In genomic region chr7:112654322-112655216, GRCh38 we compare ENCODE assay signal across 27 cellular contexts.
DNase-seq lines count a peak whose midpoint lies in the region; ATAC-seq and TF ChIP-seq lines count a peak whose summit lies in the region.
"Had no signal": no experiment of that assay in that cellular context is flagged by ENCODE, and none has a peak within 500 bp of the region (broad histone marks: within the 10 kb centered on the region; RNA-seq: fewer than 3 reads in every experiment).

No MANE protein-coding gene starts in this region.

- H4K20me1 ChIP-seq in PC-3 (ENCODE audit: low read length): no peaks in the 10 kb centered on the region

- no peaks in the 10 kb centered on the region for H3F3A ChIP-seq in PC-3 (ENCODE audit: low read length, unreplicated experiment)

- POLR2A ChIA-PET in PC-3 (lab: Charles Lee; ENCODE audit: unreplicated experiment): no interaction called here

- ATAC-seq in PC-3 (peak; percentile 27; the same call in 1 of the 2 replicates), GM21390 (IDR thresholded peaks at IDR 0.05; ENCODE audit: unreplicated experiment) (no peak)
- ATAC-seq: GM12878, left cardiac atrium, psoas muscle had no signal

- H3K9me2 ChIP-seq in PC-3 (replicated peaks; ENCODE audit: low read length): no peaks in the 10 kb centered on the region

- no peak overlapping the region for H3K4me3 ChIP-seq in PC-3 (ENCODE audit: low read length)
- no peak overlapping the region for H3K4me3 ChIP-seq in choroid plexus epithelial cell (ENCODE audit: low read depth, low read length)
- H3K4me3 ChIP-seq: cardiac muscle cell, GM12878, psoas muscle, SJSA1, testis, vagina had no signal

- H3K36me3 ChIP-seq in PC-3 (ENCODE audit: low read depth, low read length): no peaks in the 10 kb centered on the region
- H3K36me3 ChIP-seq: cardiac muscle cell, SJSA1, vagina, WERI-Rb-1 had no signal

- no peaks in the 10 kb centered on the region for H3K9me3 ChIP-seq in PC-3 (ENCODE audit: low read length)
- H3K9me3 ChIP-seq: SJSA1, testis, vagina had no signal

- no peak overlapping the region for H3K9ac ChIP-seq in PC-3 (ENCODE audit: low read length)
- H3K9ac ChIP-seq: KMS-11 had no signal

- H2AFZ ChIP-seq in PC-3 (ENCODE audit: low read length): no peak overlapping the region

- H3K4me1 ChIP-seq in PC-3 (ENCODE audit: insufficient read depth, low read length): no peaks in the 10 kb centered on the region
- H3K4me1 ChIP-seq: psoas muscle, SJSA1, testis, vagina had no signal

- no TSS peak for BruUV-seq in PC-3 (replicated peaks; lab: Mats Ljungman, UMichigan)

- TF ChIP-seq CTCF in PC-3 (conservative IDR thresholded peaks at IDR 0.05; ENCODE audit: low read depth, low read length): no peak
- TF ChIP-seq CTCF in choroid plexus epithelial cell (conservative IDR thresholded peaks at IDR 0.05; ENCODE audit: low read depth, low read length): no peak

- CTCF ChIA-PET in PC-3 (lab: Charles Lee): no interaction called here

- H3K79me2 ChIP-seq in PC-3 (ENCODE audit: low read length): no peaks in the 10 kb centered on the region

- no peak overlapping the region for H3K4me2 ChIP-seq in PC-3 (ENCODE audit: low read length)
- H3K4me2 ChIP-seq: KMS-11 had no signal

- no peaks in the 10 kb centered on the region for H3K27me3 ChIP-seq in PC-3 (ENCODE audit: low read length)
- H3K27me3 ChIP-seq: cardiac muscle cell, SJSA1, testis, vagina had no signal

- DNase-seq in H4 (ENCODE audit: low spot score) (peak; percentile 7), PC-3 (peak; percentile 34), choroid plexus epithelial cell (ENCODE audit: low read depth) (peak; percentile 51), kidney tubule cell (ENCODE audit: low spot score) (peak; percentile 14), COR-L47 (lab: John Stamatoyannopoulos, UW) (no peak), SIG-M5 treated with dmso at 0.1 percent for 504 hours (lab: John Stamatoyannopoulos, UW; ENCODE audit: unreplicated experiment) (no peak)
- DNase-seq: activated CD4-positive, alpha-beta T cell treated with anti-CD3 and anti-CD28 coated beads, Interleukin-2, amount 50 U/mL, for 1 hour; activated CD8-positive, alpha-beta memory T cell treated with anti-CD3 and anti-CD28 coated beads, Interleukin-2, amount 50 U/mL, for 4 hours; erythroblast; left cardiac atrium; mesendoderm; NCI-H187; NCI-H2227 treated with DMSO at 0.1 percent for 48 hours; NCI-H82; OCI-M1; psoas muscle; small intestine; stimulated activated CD4-positive, alpha-beta T cell treated with anti-CD3 and anti-CD28 coated beads, Interleukin-4, amount 100 ng/mL, for 1 hour; stimulated activated naive CD4-positive, alpha-beta T cell; testis; WERI-Rb-1 had no signal

- intact Hi-C loops in PC-3 (cut with micrococcal nuclease): no loop called here

- no peak overlapping the region for H3K27ac ChIP-seq in PC-3 (ENCODE audit: low read length)
- H3K27ac ChIP-seq: cardiac muscle cell, KMS-11, psoas muscle, SJSA1, testis, vagina, WERI-Rb-1 had no signal

Comparison
In these comparisons a context has a peak if more than half of its experiments do, and no peak if none do; other contexts are left out.
1. DNase-seq: peak in H4 (single experiment), PC-3 (single experiment), choroid plexus epithelial cell (single experiment) and kidney tubule cell (single experiment); none in COR-L47 (single experiment) and SIG-M5 treated with dmso at 0.1 percent for 504 hours (single experiment).